Comparison of ENCODE assay signal across 16 cellular contexts in genomic region chr3:125185758-125186245, GRCh38. TPM values are rescaled to one million over a fixed set of nuclear protein-coding genes. Genes with fewer than 3 reads are reported as not detected.
A peak's percentile ranks its signal among the peaks of the same experiment; 100 is the strongest.
DNase-seq lines count a peak whose midpoint lies in the region; ATAC-seq and TF ChIP-seq lines count a peak whose summit lies in the region.
"Had no signal": no experiment of that assay in that cellular context is flagged by ENCODE, and none has a peak within 500 bp of the region (broad histone marks: within the 10 kb centered on the region; RNA-seq: fewer than 3 reads in every experiment).

No MANE protein-coding gene starts in this region.

- peak overlapping the region; percentile 3 for H3K4me2 ChIP-seq in Karpas-422 (ENCODE audit: low read depth, low read length, poor library complexity, severe bottlenecking)
- H3K4me2 ChIP-seq in hepatocyte = no peak overlapping the region

- H3K36me3 ChIP-seq in cardiac muscle cell (no peaks in the 10 kb centered on the region), Karpas-422 (ENCODE audit: insufficient read depth, low read length) (no peaks in the 10 kb centered on the region), hepatocyte (replicated peaks; ENCODE audit: insufficient read depth, low read depth) (no peaks in the 10 kb centered on the region)

- no peaks in the 10 kb centered on the region for H3K27me3 ChIP-seq in cardiac muscle cell
- H3K27me3 ChIP-seq in right cardiac atrium (ENCODE audit: control insufficient read depth, insufficient read depth) = no peaks in the 10 kb centered on the region
- no peaks in the 10 kb centered on the region for H3K27me3 ChIP-seq in Karpas-422 (ENCODE audit: low read length)
- no peaks in the 10 kb centered on the region for H3K27me3 ChIP-seq in hepatocyte
- H3K27me3 ChIP-seq: tibial artery had no signal

- H3K4me3 ChIP-seq in cardiac muscle cell (no peak overlapping the region), right cardiac atrium (ENCODE audit: low read length) (no peak overlapping the region), Karpas-422 (ENCODE audit: low read length) (no peak overlapping the region), hepatocyte (no peak overlapping the region)
- H3K4me3 ChIP-seq: tibial artery had no signal

- ATAC-seq in right cardiac atrium = no peak
- ATAC-seq in GM21390 (IDR thresholded peaks at IDR 0.05; ENCODE audit: unreplicated experiment) = no peak
- ATAC-seq in GM18502 (IDR thresholded peaks at IDR 0.05; ENCODE audit: poor library complexity, unreplicated experiment) = no peak
- ATAC-seq: left lobe of liver, T-helper 17 cell had no signal

- DNase-seq in cardiac muscle cell (ENCODE audit: low read depth in 1 of 2, low spot score in 1 of 2) = no peak
- no peak for DNase-seq in right cardiac atrium
- no peak for DNase-seq in Karpas-422
- no peak for DNase-seq in hepatocyte (ENCODE audit: low spot score)
- DNase-seq in T-helper 2 cell = no peak
- DNase-seq in head of caudate nucleus = no peak
- DNase-seq: activated CD4-positive, CD25-positive, alpha-beta regulatory T cell; Kasumi-1; small intestine; T-helper 17 cell; tibial artery had no signal

- peaks cover 32% of the 10 kb centered on the region for H3K4me1 ChIP-seq in cardiac muscle cell (ENCODE audit: low read depth)
- peaks cover 3% of the 10 kb centered on the region for H3K4me1 ChIP-seq in right cardiac atrium (ENCODE audit: control insufficient read depth, insufficient read depth, low read length)
- H3K4me1 ChIP-seq in Karpas-422 (ENCODE audit: low read length) = peaks cover 16% of the 10 kb centered on the region
- H3K4me1 ChIP-seq in hepatocyte (ENCODE audit: insufficient read depth) = peaks cover 16% of the 10 kb centered on the region

- H3K9me3 ChIP-seq in cardiac muscle cell (ENCODE audit: low read depth) (no peaks in the 10 kb centered on the region), right cardiac atrium (ENCODE audit: control insufficient read depth, low read length) (no peaks in the 10 kb centered on the region), Karpas-422 (ENCODE audit: low read length) (no peaks in the 10 kb centered on the region), hepatocyte (ENCODE audit: low read depth) (no peaks in the 10 kb centered on the region)
- H3K9me3 ChIP-seq: tibial artery had no signal

- TF ChIP-seq CTCF in cardiac muscle cell (IDR thresholded peaks at IDR 0.05; ENCODE audit: low read depth, low read length) = no peak
- TF ChIP-seq CTCF in hepatocyte (IDR thresholded peaks at IDR 0.05; ENCODE audit: poor library complexity) = no peak

- no peak overlapping the region for H2AFZ ChIP-seq in Karpas-422 (ENCODE audit: low read length)
- H2AFZ ChIP-seq in hepatocyte = no peak overlapping the region

- H3K9me2 ChIP-seq in Karpas-422 (replicated peaks; ENCODE audit: insufficient read depth, low read length) (no peaks in the 10 kb centered on the region), hepatocyte (replicated peaks; ENCODE audit: insufficient read depth) (no peaks in the 10 kb centered on the region)

- H3K9ac ChIP-seq in Karpas-422 (ENCODE audit: low read length) = no peak overlapping the region

- peak overlapping the region; percentile 73 for H3K27ac ChIP-seq in cardiac muscle cell
- no peak overlapping the region for H3K27ac ChIP-seq in right cardiac atrium (ENCODE audit: low read length)
- H3K27ac ChIP-seq in Karpas-422 (ENCODE audit: low read length) = no peak overlapping the region
- peak overlapping the region; percentile 51 for H3K27ac ChIP-seq in hepatocyte
- H3K27ac ChIP-seq: C4-2B, tibial artery had no signal

- 87% methylated on average over 6 of the region's 6 CpGs for WGBS in right cardiac atrium
- 84% methylated on average over 6 of the region's 6 CpGs for WGBS in hepatocyte (ENCODE audit: low lambda C conversion rate, missing lambda C conversion rate)

- intact Hi-C loops in right cardiac atrium (cut with DNase I) (no loop called here), head of caudate nucleus (cut with DNase I) (loop anchor here (10.0 kb wide), 1 partner anchor 49 kb away; no protein-coding TSS in a partner anchor)

- H3K79me2 ChIP-seq in Karpas-422 (ENCODE audit: low read length) = no peaks in the 10 kb centered on the region
- H3K79me2 ChIP-seq in hepatocyte = no peaks in the 10 kb centered on the region

- no peaks in the 10 kb centered on the region for H4K20me1 ChIP-seq in Karpas-422 (ENCODE audit: insufficient read depth, low read depth, low read length)
- no peaks in the 10 kb centered on the region for H4K20me1 ChIP-seq in hepatocyte (ENCODE audit: insufficient read depth, poor library complexity, severe bottlenecking)

RNA-seq across cellular contexts. Expression of gene SLC12A8, which starts 26.7 kb away (rescaled TPM):
- total RNA-seq in cardiac muscle cell (1.7 and 3.4 TPM in 2 replicates), right cardiac atrium (1 to 10 TPM in 3 of 4 donors, under 1 TPM in 1; 0.62 to 1.7 (median 1.4) TPM), hepatocyte (20.0 and 21.5 TPM in 2 replicates)
- polyA plus RNA-seq in cardiac muscle cell (3.1 and 6.9 TPM in 2 replicates), right cardiac atrium (0.52 TPM), hepatocyte (18.9 and 19.3 TPM in 2 replicates)
- total RNA-seq in Karpas-422 (2014; rRNA removed; shearing (Covaris generic); ENCODE audit: low replicate concordance) = 156 and 183 TPM in 2 replicates
- total RNA-seq: mononuclear cell had no signal

Comparison
In these comparisons a context has a peak if more than half of its experiments do, and no peak if none do; other contexts are left out.
1. H3K27ac ChIP-seq: peak in cardiac muscle cell (single experiment) and hepatocyte (single experiment); none in right cardiac atrium (single experiment) and Karpas-422 (single experiment).